Comparison of ENCODE assay signal across 8 cellular contexts in genomic region chr6:44304282-44305199, GRCh38. TPM values are rescaled to one million over a fixed set of nuclear protein-coding genes. Genes with fewer than 3 reads are reported as not detected.
DNase-seq lines count a peak whose midpoint lies in the region; ATAC-seq and TF ChIP-seq lines count a peak whose summit lies in the region.

No MANE protein-coding gene starts in this region.

- no peaks in the 10 kb centered on the region for H3K79me2 ChIP-seq in Karpas-422 (ENCODE audit: low read length)

- H3K4ac ChIP-seq in neuronal stem cell (ENCODE audit: low read length) = no peak overlapping the region

- H3K36me3 Mint-ChIP-seq in activated CD4-positive, alpha-beta memory T cell treated with anti-CD3 and anti-CD28 coated beads, Interleukin-2, amount 10 ng/mL, durations not matched to agents 7 days and 5 days (ENCODE audit: low read depth) = peaks cover 35% of the 10 kb centered on the region

- TF ChIP-seq POLR2A in erythroblast (IDR thresholded peaks at IDR 0.05; ENCODE audit: low read length) = no peak

- H3K9ac ChIP-seq in Karpas-422 (ENCODE audit: low read length) = no peak overlapping the region
- peak overlapping the region; percentile 10 for H3K9ac ChIP-seq in neuronal stem cell (ENCODE audit: low read depth, low read length, poor library complexity)

- H4K91ac ChIP-seq in neuronal stem cell (ENCODE audit: low read depth, low read length, poor library complexity) = no peak overlapping the region

- peak overlapping the region; percentile 89 for H2BK12ac ChIP-seq in neuronal stem cell (ENCODE audit: low read length)

- peaks cover 8% of the 10 kb centered on the region for H3K79me1 ChIP-seq in neuronal stem cell (ENCODE audit: low read depth, low read length)

- H3K27ac Mint-ChIP-seq in activated CD4-positive, alpha-beta memory T cell treated with anti-CD3 and anti-CD28 coated beads, Interleukin-2, amount 10 ng/mL, durations not matched to agents 7 days and 5 days = no peak overlapping the region

- no peak overlapping the region for H3K4me3 Mint-ChIP-seq in activated CD4-positive, alpha-beta memory T cell treated with anti-CD3 and anti-CD28 coated beads, Interleukin-2, amount 10 ng/mL, durations not matched to agents 7 days and 5 days

- CTCF ChIA-PET in activated CD4-positive, alpha-beta memory T cell treated with anti-CD3 and anti-CD28 coated beads, Interleukin-2, amount 10 ng/mL, durations not matched to agents 7 days and 5 days (lab: Charles Lee) = interaction anchor here (0.8 to 4.1 kb wide), 14 partner anchors 8 to 80 kb away, joined by 3 to 36 read pairs (median 4); partner anchors contain the start of gene AARS2

- no peak for ATAC-seq in HG02588 (IDR thresholded peaks at IDR 0.05; ENCODE audit: unreplicated experiment)

- H3K4me3 ChIP-seq in Karpas-422 (ENCODE audit: low read length) (no peak overlapping the region), neuronal stem cell (ENCODE audit: low read length in 2 of 2) (no peak overlapping the region)

- DNase-seq in NCI-H146 (lab: John Stamatoyannopoulos, UW) = peak; percentile 37
- DNase-seq in NCI-H146 treated with DMSO at 0.1 percent for 48 hours (lab: John Stamatoyannopoulos, UW; ENCODE audit: unreplicated experiment) = no peak
- DNase-seq in Karpas-422 = peak; percentile 64
- DNase-seq in activated CD4-positive, alpha-beta memory T cell treated with anti-CD3 and anti-CD28 coated beads, Interleukin-2, amount 10 ng/mL, durations not matched to agents 7 days and 5 days = peak; percentile 41
- peak; percentile 61 to 74 for DNase-seq in erythroblast (lab: John Stamatoyannopoulos, UW)
- DNase-seq in neuronal stem cell (ENCODE audit: low spot score) = no peak
- no peak for DNase-seq in 8988T

- H3K36me3 ChIP-seq in Karpas-422 (ENCODE audit: insufficient read depth, low read length) (peaks cover 1% of the 10 kb centered on the region; the same call in 1 of the 2 replicates), neuronal stem cell (replicated peaks in 1 of 2; ENCODE audit: control insufficient read depth in 2 of 2, insufficient read depth in 2 of 2, low read length in 2 of 2) (peaks cover 80 to 97% of the 10 kb centered on the region in 2 donors)

- H2AFZ ChIP-seq in Karpas-422 (ENCODE audit: low read length) = no peak overlapping the region
- no peak overlapping the region for H2AFZ ChIP-seq in neuronal stem cell (ENCODE audit: low read length)

- no CpG with 5 or more reads among the region's 25 CpGs for WGBS in neuronal stem cell (ENCODE audit: extremely low coverage in 2 of 2, insufficient read length in 2 of 2, insufficient replicate concordance in 1 of 2), 2 donors

- H3K4me2 ChIP-seq in Karpas-422 (ENCODE audit: low read depth, low read length, poor library complexity, severe bottlenecking) = no peak overlapping the region
- no peak overlapping the region for H3K4me2 ChIP-seq in neuronal stem cell (ENCODE audit: insufficient read depth, low read length, poor library complexity, severe bottlenecking)

- no peaks in the 10 kb centered on the region for H3K9me3 Mint-ChIP-seq in activated CD4-positive, alpha-beta memory T cell treated with anti-CD3 and anti-CD28 coated beads, Interleukin-2, amount 10 ng/mL, durations not matched to agents 7 days and 5 days

- no peak overlapping the region for H3K23ac ChIP-seq in neuronal stem cell (ENCODE audit: low read depth, low read length, poor library complexity)

- H3K18ac ChIP-seq in neuronal stem cell (ENCODE audit: low read length) = peak overlapping the region; percentile 40

- no peak overlapping the region for H3K14ac ChIP-seq in neuronal stem cell (ENCODE audit: low read length)

- no peak overlapping the region for H2BK15ac ChIP-seq in neuronal stem cell (ENCODE audit: low read length)

- H3K27me3 Mint-ChIP-seq in activated CD4-positive, alpha-beta memory T cell treated with anti-CD3 and anti-CD28 coated beads, Interleukin-2, amount 10 ng/mL, durations not matched to agents 7 days and 5 days = no peaks in the 10 kb centered on the region

- POLR2A ChIA-PET in activated CD4-positive, alpha-beta memory T cell treated with anti-CD3 and anti-CD28 coated beads, Interleukin-2, amount 10 ng/mL, durations not matched to agents 7 days and 5 days (lab: Charles Lee) = interaction anchor here (1.4 to 2.8 kb wide), 3 partner anchors 8 to 48 kb away, joined by 6 to 12 read pairs (median 6); partner anchors contain the start of genes AARS2 and SLC35B2

- H3K9me3 ChIP-seq in Karpas-422 (ENCODE audit: low read length) (no peaks in the 10 kb centered on the region), neuronal stem cell (replicated peaks in 1 of 2; ENCODE audit: control insufficient read depth in 2 of 2, insufficient read depth in 1 of 2, low read depth in 1 of 2, low read length in 2 of 2) (no peaks in the 10 kb centered on the region)

- H4K20me1 ChIP-seq in Karpas-422 (ENCODE audit: insufficient read depth, low read depth, low read length) = no peaks in the 10 kb centered on the region

- no peaks in the 10 kb centered on the region for H3K4me1 Mint-ChIP-seq in activated CD4-positive, alpha-beta memory T cell treated with anti-CD3 and anti-CD28 coated beads, Interleukin-2, amount 10 ng/mL, durations not matched to agents 7 days and 5 days

- H2BK5ac ChIP-seq in neuronal stem cell (ENCODE audit: low read length) = peak overlapping the region; percentile 91

- peak overlapping the region; percentile 24 for H2AK5ac ChIP-seq in neuronal stem cell (ENCODE audit: low read depth, low read length)

- no peaks in the 10 kb centered on the region for H3K9me2 ChIP-seq in Karpas-422 (replicated peaks; ENCODE audit: insufficient read depth, low read length)

- H3K4me1 ChIP-seq in Karpas-422 (ENCODE audit: low read length) (no peaks in the 10 kb centered on the region), neuronal stem cell (ENCODE audit: control insufficient read depth in 2 of 2, insufficient read depth in 1 of 2, low read depth in 1 of 2, low read length in 2 of 2) (peaks cover 0 to 3% of the 10 kb centered on the region in 2 donors)

- H3K27ac ChIP-seq in Karpas-422 (ENCODE audit: low read length) (no peak overlapping the region), neuronal stem cell (replicated peaks; ENCODE audit: low read length) (no peak overlapping the region)

- H3K27me3 ChIP-seq in Karpas-422 (ENCODE audit: low read length) (no peaks in the 10 kb centered on the region), neuronal stem cell (ENCODE audit: control insufficient read depth in 3 of 3, insufficient read depth in 3 of 3, low read depth in 1 of 3, low read length in 3 of 3) (no peaks in the 10 kb centered on the region)

- peak overlapping the region; percentile 48 for H4K8ac ChIP-seq in neuronal stem cell (ENCODE audit: low read depth, low read length)

- H2BK120ac ChIP-seq in neuronal stem cell (ENCODE audit: low read depth, low read length) = no peak overlapping the region

RNA-seq across cellular contexts. Expression of gene AARS2, which starts 8.6 kb away (rescaled TPM):
- 6.1 and 19.6 TPM in 2 replicates for total RNA-seq in Karpas-422 (2014; rRNA removed; shearing (Covaris generic); ENCODE audit: low replicate concordance)
- total RNA-seq in activated CD4-positive, alpha-beta memory T cell treated with anti-CD3 and anti-CD28 coated beads, Interleukin-2, amount 10 ng/mL, durations not matched to agents 7 days and 5 days = 10 to 100 TPM; 14.8 to 15.0 TPM
- polyA plus RNA-seq in neuronal stem cell (2013, experiment 1 of 2) = 6.0 TPM
- polyA plus RNA-seq in neuronal stem cell (2013, experiment 2 of 2) = 6.0 TPM

RNA-seq across cellular contexts. Expression of gene TMEM151B, which starts 34.3 kb away (rescaled TPM):
- total RNA-seq in Karpas-422 (2014; rRNA removed; shearing (Covaris generic); ENCODE audit: low replicate concordance) = 0.04 and 0.18 TPM in 2 replicates
- not detected for total RNA-seq in activated CD4-positive, alpha-beta memory T cell treated with anti-CD3 and anti-CD28 coated beads, Interleukin-2, amount 10 ng/mL, durations not matched to agents 7 days and 5 days
- 3.9 TPM for polyA plus RNA-seq in neuronal stem cell (2013, experiment 1 of 2)
- 3.6 TPM for polyA plus RNA-seq in neuronal stem cell (2013, experiment 2 of 2)

RNA-seq across cellular contexts. Expression of gene SPATS1, which starts 37.9 kb away (rescaled TPM):
- not detected in 2 replicates for total RNA-seq in Karpas-422 (2014; rRNA removed; shearing (Covaris generic); ENCODE audit: low replicate concordance)
- total RNA-seq in activated CD4-positive, alpha-beta memory T cell treated with anti-CD3 and anti-CD28 coated beads, Interleukin-2, amount 10 ng/mL, durations not matched to agents 7 days and 5 days = not detected
- polyA plus RNA-seq in neuronal stem cell (2013, experiment 1 of 2) = not detected
- polyA plus RNA-seq in neuronal stem cell (2013, experiment 2 of 2) = not detected

RNA-seq across cellular contexts. Expression of gene NFKBIE, which starts 39.2 kb away (rescaled TPM):
- total RNA-seq in Karpas-422 (2014; rRNA removed; shearing (Covaris generic); ENCODE audit: low replicate concordance) = 22.2 and 26.1 TPM in 2 replicates
- total RNA-seq in activated CD4-positive, alpha-beta memory T cell treated with anti-CD3 and anti-CD28 coated beads, Interleukin-2, amount 10 ng/mL, durations not matched to agents 7 days and 5 days = 10 to 100 TPM; 20.8 to 21.7 TPM
- polyA plus RNA-seq in neuronal stem cell (2013, experiment 1 of 2) = 9.5 TPM
- polyA plus RNA-seq in neuronal stem cell (2013, experiment 2 of 2) = 9.0 TPM

RNA-seq across cellular contexts. Expression of gene SLC35B2, which starts 47.2 kb away (rescaled TPM):
- 30.0 and 49.9 TPM in 2 replicates for total RNA-seq in Karpas-422 (2014; rRNA removed; shearing (Covaris generic); ENCODE audit: low replicate concordance)
- total RNA-seq in activated CD4-positive, alpha-beta memory T cell treated with anti-CD3 and anti-CD28 coated beads, Interleukin-2, amount 10 ng/mL, durations not matched to agents 7 days and 5 days = 10 to 100 TPM; 35.8 to 37.2 TPM
- 42.4 TPM for polyA plus RNA-seq in neuronal stem cell (2013, experiment 1 of 2)
- 41.6 TPM for polyA plus RNA-seq in neuronal stem cell (2013, experiment 2 of 2)

Comparison
In these comparisons a context has a peak if more than half of its experiments do, and no peak if none do; other contexts are left out.
1. DNase-seq: peak in NCI-H146 (single experiment), Karpas-422 (single experiment), activated CD4-positive, alpha-beta memory T cell treated with anti-CD3 and anti-CD28 coated beads, Interleukin-2, amount 10 ng/mL, durations not matched to agents 7 days and 5 days (single experiment) and erythroblast (2 of 2); none in NCI-H146 treated with DMSO at 0.1 percent for 48 hours (single experiment), neuronal stem cell (single experiment) and 8988T (single experiment).